In genomic region chr22:26669060-26669481, GRCh38 we compare ENCODE assay signal across 8 cellular contexts. TPM values are rescaled to one million over a fixed set of nuclear protein-coding genes. Genes with fewer than 3 reads are reported as not detected.
A peak's percentile ranks its signal among the peaks of the same experiment; 100 is the strongest.
DNase-seq lines count a peak whose midpoint lies in the region; ATAC-seq and TF ChIP-seq lines count a peak whose summit lies in the region.

No MANE protein-coding gene starts in this region.

- H3K9me2 ChIP-seq in GM23248 (ENCODE audit: insufficient read depth) (no peaks in the 10 kb centered on the region), SK-N-SH (no peaks in the 10 kb centered on the region)

- peaks cover 22% of the 10 kb centered on the region for H3K4me1 ChIP-seq in GM23248 (ENCODE audit: insufficient read depth)
- H3K4me1 ChIP-seq in SK-N-SH (ENCODE audit: control insufficient read depth in 1 of 2, insufficient read depth in 2 of 2, low read depth in 1 of 2, low read length in 1 of 2) = peaks cover 12 to 38% of the 10 kb centered on the region in 2 experiments; a peak in 2 of 4 replicates
- peaks cover 14% of the 10 kb centered on the region for H3K4me1 ChIP-seq in foreskin keratinocyte

- in situ Hi-C loops in GM23248 (cut with MboI) = no loop called here

- no peaks in the 10 kb centered on the region for H3K27me3 ChIP-seq in BJ (ENCODE audit: control insufficient read depth, insufficient read depth, low read length)
- H3K27me3 ChIP-seq in GM23248 (replicated peaks; ENCODE audit: insufficient read depth) = no peaks in the 10 kb centered on the region
- no peaks in the 10 kb centered on the region for H3K27me3 ChIP-seq in SK-N-SH (ENCODE audit: insufficient read depth)
- no peaks in the 10 kb centered on the region for H3K27me3 ChIP-seq in foreskin keratinocyte

- H4K20me1 ChIP-seq in GM23248 (ENCODE audit: insufficient read depth) (no peaks in the 10 kb centered on the region), SK-N-SH (ENCODE audit: insufficient read depth) (no peaks in the 10 kb centered on the region)

- POLR2A ChIA-PET in BJ (lab: Charles Lee) (no interaction called here), SK-N-SH (lab: Yijun Ruan, JAX) (interaction anchor here (0.9 kb wide), 2 partner anchors 157 to 186 kb away, joined by 3 to 4 read pairs; partner anchors contain the start of genes HPS4, SRRD and TFIP11)

- no peak overlapping the region for H3K4me2 ChIP-seq in GM23248 (ENCODE audit: unreplicated experiment)
- no peak overlapping the region for H3K4me2 ChIP-seq in SK-N-SH

- CTCF ChIA-PET in BJ (lab: Yijun Ruan, JAX) = interaction anchor here (0.6 to 2.5 kb wide), 4 partner anchors 10 to 167 kb away, joined by 3 to 12 read pairs (median 3); no protein-coding TSS in a partner anchor
- CTCF ChIA-PET in SK-N-SH (lab: Yijun Ruan, JAX) = interaction anchor here (0.7 to 2.0 kb wide), 13 partner anchors 9 to 308 kb away, joined by 3 to 10 read pairs (median 3); no protein-coding TSS in a partner anchor

- no peak overlapping the region for H3K4me3 ChIP-seq in BJ (ENCODE audit: low read depth, low read length)
- no peak overlapping the region for H3K4me3 ChIP-seq in GM23248
- no peak overlapping the region for H3K4me3 ChIP-seq in SK-N-SH (ENCODE audit: low read depth in 2 of 2, low read length in 1 of 2)

- H3K9ac ChIP-seq in GM23248 (no peak overlapping the region), SK-N-SH (no peak overlapping the region)

- H3K36me3 ChIP-seq in BJ (ENCODE audit: control insufficient read depth, insufficient read depth, low read length) = no peaks in the 10 kb centered on the region
- no peaks in the 10 kb centered on the region for H3K36me3 ChIP-seq in GM23248 (ENCODE audit: low read depth)
- H3K36me3 ChIP-seq in SK-N-SH (replicated peaks in 1 of 2; ENCODE audit: control insufficient read depth in 1 of 2, insufficient read depth in 2 of 2, low read length in 1 of 2) = no peaks in the 10 kb centered on the region

- no peak overlapping the region for H2AFZ ChIP-seq in GM23248
- H2AFZ ChIP-seq in SK-N-SH (ENCODE audit: low read depth) = no peak overlapping the region

- TF ChIP-seq CTCF in BJ (IDR thresholded peaks at IDR 0.05; ENCODE audit: insufficient read depth, low read depth, low read length) = peak; percentile 66
- peak; percentile 42 for TF ChIP-seq CTCF in SK-N-SH (IDR thresholded peaks at IDR 0.05)
- peak; percentile 56 for TF ChIP-seq CTCF in foreskin keratinocyte (conservative IDR thresholded peaks at IDR 0.05)

- DNase-seq in BJ (ENCODE audit: low read depth) (no peak), GM23248 (peak; percentile 83), SK-N-SH (peak; percentile 80), foreskin keratinocyte (no peak), HPDE6-E6E7 (ENCODE audit: extremely low spot score) (no peak)

- peak; percentile 58 for TF ChIP-seq RAD21 in SK-N-SH (IDR thresholded peaks at IDR 0.05; ENCODE audit: low read length)

- peak in 1 of 2 experiments; percentile 47; a peak in 1 of 4 replicates for TF ChIP-seq EP300 in SK-N-SH (IDR thresholded peaks at IDR 0.05; ENCODE audit: borderline replicate concordance in 1 of 2, low read depth in 1 of 2, low read length in 1 of 2)

- H3F3A ChIP-seq in GM23248 (ENCODE audit: insufficient read depth) (peaks cover 23% of the 10 kb centered on the region), SK-N-SH (replicated peaks; ENCODE audit: insufficient read depth) (peaks cover 22% of the 10 kb centered on the region)

- 11 to 14% methylated on average over 2 of the region's 2 CpGs for WGBS in GM23248 (ENCODE audit: low coverage in 1 of 2, low lambda C conversion rate in 2 of 2, missing lambda C conversion rate in 2 of 2), 2 experiments
- 25% methylated on average over 2 of the region's 2 CpGs for WGBS in SK-N-SH (ENCODE audit: low lambda C conversion rate)

- H3K79me2 ChIP-seq in GM23248 (ENCODE audit: insufficient read depth) = peaks cover 9% of the 10 kb centered on the region
- peaks cover 9% of the 10 kb centered on the region for H3K79me2 ChIP-seq in SK-N-SH (ENCODE audit: insufficient read depth)

- no peak overlapping the region for H3K27ac ChIP-seq in GM23248
- peak overlapping the region in 1 of 2 experiments; percentile 91; a peak in 2 of 4 replicates for H3K27ac ChIP-seq in SK-N-SH (ENCODE audit: low read depth in 2 of 2, low read length in 1 of 2)
- no peak overlapping the region for H3K27ac ChIP-seq in foreskin keratinocyte

- no peaks in the 10 kb centered on the region for H3K9me3 ChIP-seq in GM23248 (ENCODE audit: low read depth)
- no peaks in the 10 kb centered on the region for H3K9me3 ChIP-seq in SK-N-SH

- ATAC-seq in foreskin keratinocyte = peak; percentile 2
- ATAC-seq in HG03439 (IDR thresholded peaks at IDR 0.05; ENCODE audit: unreplicated experiment) = no peak
- ATAC-seq in GM18498 (IDR thresholded peaks at IDR 0.05; ENCODE audit: unreplicated experiment) = no peak
- no peak for ATAC-seq in GM21390 (IDR thresholded peaks at IDR 0.05; ENCODE audit: unreplicated experiment)

TF ChIP-seq in SK-N-SH, 30 proteins besides CTCF, POLR2A, EP300 and RAD21 (continues in another document):
- TF ChIP-seq MXI1 (IDR thresholded peaks at IDR 0.05; ENCODE audit: low read depth, low read length) = peak; percentile 27; the same call in 1 of the 2 replicates
- peak; percentile 72 for TF ChIP-seq CHD2 (IDR thresholded peaks at IDR 0.05; ENCODE audit: low read length, partially characterized antibody)
- TF ChIP-seq TCF12 (IDR thresholded peaks at IDR 0.05) = no peak
- TF ChIP-seq RFX5 (IDR thresholded peaks at IDR 0.05; ENCODE audit: low read length) = no peak
- TF ChIP-seq FOXJ3 (CRISPR knock-in tag; IDR thresholded peaks at IDR 0.05) = no peak
- no peak for TF ChIP-seq USF1 (IDR thresholded peaks at IDR 0.05; ENCODE audit: borderline replicate concordance, low read depth)
- no peak for TF ChIP-seq SIN3A (IDR thresholded peaks at IDR 0.05; ENCODE audit: borderline replicate concordance, low read depth, low read length)
- no peak for TF ChIP-seq PBX3 (IDR thresholded peaks at IDR 0.05)
- TF ChIP-seq FOSL2 (IDR thresholded peaks at IDR 0.05; ENCODE audit: borderline replicate concordance, low read depth) = no peak
- TF ChIP-seq RCOR1 (IDR thresholded peaks at IDR 0.05; ENCODE audit: low read length) = peak; percentile 53; the same call in 1 of the 2 replicates
- no peak for TF ChIP-seq NRF1 (IDR thresholded peaks at IDR 0.05; ENCODE audit: low read depth, low read length)

RNA-seq across cellular contexts. Expression of gene MIAT, which starts 11.7 kb away (rescaled TPM):
- polyA plus RNA-seq in BJ (2011; rRNA removed) (1.1 and 1.2 TPM in 2 replicates), GM23248 (2016; fragmentation: Nextera tagmentation; extraction: Ambion mirVana) (0.05 and 0.23 TPM in 2 replicates), SK-N-SH (2012; rRNA removed) (5.4 and 10.4 TPM in 2 replicates), foreskin keratinocyte (0.02 and 0.04 TPM in 2 replicates)
- polyA minus RNA-seq in BJ (2011; rRNA and poly(A)+ RNA removed) = 0.95 and 1.2 TPM in 2 replicates
- total RNA-seq in GM23248 (2014; rRNA removed; shearing (Covaris generic)) = 0.43 and 0.63 TPM in 2 replicates
- polyA plus RNA-seq in SK-N-SH (2012; cell fraction: cytosol; rRNA removed) = 0.62 and 1.1 TPM in 2 replicates
- polyA plus RNA-seq in SK-N-SH (2012; cell fraction: nucleus; rRNA removed) = 44.1 and 55.9 TPM in 2 replicates
- 0.28 and 0.37 TPM in 2 replicates for total RNA-seq in foreskin keratinocyte

RNA-seq across cellular contexts. Expression of gene CRYBA4, which starts 47.3 kb away (rescaled TPM):
- polyA plus RNA-seq in BJ (2011; rRNA removed) (not detected in 2 replicates), GM23248 (2016; fragmentation: Nextera tagmentation; extraction: Ambion mirVana) (not detected in 2 replicates), SK-N-SH (2012; rRNA removed) (not detected in 2 replicates), foreskin keratinocyte (not detected in 2 replicates)
- polyA minus RNA-seq in BJ (2011; rRNA and poly(A)+ RNA removed) = not detected in 2 replicates
- total RNA-seq in GM23248 (2014; rRNA removed; shearing (Covaris generic)) = not detected in 2 replicates
- polyA plus RNA-seq in SK-N-SH (2012; cell fraction: cytosol; rRNA removed) = not detected in 2 replicates
- not detected in 2 replicates for polyA plus RNA-seq in SK-N-SH (2012; cell fraction: nucleus; rRNA removed)
- not detected in 2 replicates for total RNA-seq in foreskin keratinocyte

RNA-seq across cellular contexts. Expression of gene CRYBB1, which starts 51.2 kb away (rescaled TPM):
- not detected in 2 replicates for polyA plus RNA-seq in BJ (2011; rRNA removed)
- not detected in 2 replicates for polyA minus RNA-seq in BJ (2011; rRNA and poly(A)+ RNA removed)
- total RNA-seq in GM23248 (2014; rRNA removed; shearing (Covaris generic)) = not detected in 2 replicates
- not detected in 2 replicates for polyA plus RNA-seq in GM23248 (2016; fragmentation: Nextera tagmentation; extraction: Ambion mirVana)
- polyA plus RNA-seq in SK-N-SH (2012; rRNA removed) = 0.05 TPM in 1 of 2 replicates, not detected in the other
- 0.07 and 0.09 TPM in 2 replicates for polyA plus RNA-seq in SK-N-SH (2012; cell fraction: cytosol; rRNA removed)
- polyA plus RNA-seq in SK-N-SH (2012; cell fraction: nucleus; rRNA removed) = not detected in 2 replicates
- total RNA-seq in foreskin keratinocyte = not detected in 2 replicates
- polyA plus RNA-seq in foreskin keratinocyte = not detected in 2 replicates

Comparison
In these comparisons a context has a peak if more than half of its experiments do, and no peak if none do; other contexts are left out.
1. DNase-seq: peak in GM23248 (single experiment) and SK-N-SH (single experiment); none in BJ (single experiment), foreskin keratinocyte (0 of 2) and HPDE6-E6E7 (single experiment).
2. Peak in every context shown above with its lines, with median percentiles within 50 percentile points of each other: CTCF ChIP-seq.